ENCODE assay signal across 9 cellular contexts in the genomic region with DNA sequence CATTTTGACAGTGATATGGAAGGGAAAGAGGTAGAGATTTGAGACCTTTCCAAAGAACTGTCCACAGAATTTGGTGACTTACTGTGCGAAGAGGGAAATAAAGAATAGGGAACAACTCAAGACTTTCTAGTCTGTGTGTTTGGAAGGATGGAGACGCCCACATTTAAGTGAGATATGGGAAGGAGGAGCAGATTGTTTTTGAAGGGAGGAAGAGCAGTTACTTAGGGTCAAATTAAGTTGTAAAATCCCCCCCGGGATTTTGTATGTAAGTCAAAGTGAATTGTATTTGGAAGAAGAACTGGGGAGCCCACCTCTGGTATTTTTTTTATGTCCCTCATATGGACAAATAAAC. TPM values are rescaled to one million over a fixed set of nuclear protein-coding genes. Genes with fewer than 3 reads are reported as not detected.
DNase-seq lines count a peak whose midpoint lies in the region; ATAC-seq and TF ChIP-seq lines count a peak whose summit lies in the region.
"Had no signal": no experiment of that assay in that cellular context is flagged by ENCODE, and none has a peak within 500 bp of the region (broad histone marks: within the 10 kb centered on the region; RNA-seq: fewer than 3 reads in every experiment).

No MANE protein-coding gene starts in this region.

- H3K4me3 ChIP-seq in NB4 (ENCODE audit: low read depth, low read length), result peak overlapping the region; percentile 98
- H3K4me3 ChIP-seq in trophoblast cell (ENCODE audit: low read depth, low read length), result no peak overlapping the region

- no peak overlapping the region for H2BK12ac ChIP-seq in trophoblast cell (ENCODE audit: low read length)

- ATAC-seq in stimulated activated naive B cell treated with anti-CD40 and anti-IgM and Interleukin-4, amounts not matched to agents 10 μg/mL and 1 μg/mL and 100 μg/mL, for 72 hours (replicated peaks), result no peak
- ATAC-seq in GM21723 (IDR thresholded peaks at IDR 0.05; ENCODE audit: unreplicated experiment), result no peak
- ATAC-seq: activated T-cell treated with anti-CD3 and anti-CD28 coated beads, Interleukin-2, amount 50 U/mL, for 72 hours had no signal

- H3K36me3 ChIP-seq in trophoblast cell (ENCODE audit: control insufficient read depth in 1 of 2, insufficient read depth in 2 of 2, low read length in 2 of 2), result peaks cover 0 to 8% of the 10 kb centered on the region in 2 experiments

- H4K12ac ChIP-seq in trophoblast cell (ENCODE audit: low read depth, low read length), result no peak overlapping the region

- no peak overlapping the region for H3K14ac ChIP-seq in trophoblast cell (ENCODE audit: low read length)

- H3K27ac ChIP-seq in epithelial cell of prostate (peak overlapping the region; percentile 97), trophoblast cell (ENCODE audit: low read depth, low read length) (no peak overlapping the region)

- no peak overlapping the region for H3K18ac ChIP-seq in trophoblast cell (ENCODE audit: low read length)

- H3K36me3 Mint-ChIP-seq in stimulated activated naive B cell treated with anti-CD40 and anti-IgM and Interleukin-4, amounts not matched to agents 10 μg/mL and 1 μg/mL and 100 μg/mL, for 72 hours, result peaks cover 8 to 12% of the 10 kb centered on the region in 2 donors

- no peaks in the 10 kb centered on the region for H3K27me3 Mint-ChIP-seq in stimulated activated naive B cell treated with anti-CD40 and anti-IgM and Interleukin-4, amounts not matched to agents 10 μg/mL and 1 μg/mL and 100 μg/mL, for 72 hours

- H2BK120ac ChIP-seq in trophoblast cell (ENCODE audit: insufficient read depth, low read length, poor library complexity), result no peak overlapping the region

- H4K8ac ChIP-seq in trophoblast cell (ENCODE audit: low read depth, low read length), result no peak overlapping the region

- H3K9me3 ChIP-seq in trophoblast cell (ENCODE audit: insufficient read depth, low read depth, low read length), result no peaks in the 10 kb centered on the region

- peaks cover 10 to 13% of the 10 kb centered on the region in 2 donors for H3K4me1 Mint-ChIP-seq in stimulated activated naive B cell treated with anti-CD40 and anti-IgM and Interleukin-4, amounts not matched to agents 10 μg/mL and 1 μg/mL and 100 μg/mL, for 72 hours

- peak overlapping the region; percentile 35 for H3K4ac ChIP-seq in trophoblast cell (ENCODE audit: low read depth, low read length)

- no peak overlapping the region for H3K4me3 Mint-ChIP-seq in stimulated activated naive B cell treated with anti-CD40 and anti-IgM and Interleukin-4, amounts not matched to agents 10 μg/mL and 1 μg/mL and 100 μg/mL, for 72 hours
- H3K4me3 Mint-ChIP-seq: activated T-cell treated with anti-CD3 and anti-CD28 coated beads, Interleukin-2, amount 50 U/mL, for 72 hours had no signal

- WGBS in trophoblast cell (ENCODE audit: extremely low coverage, insufficient coverage, insufficient read length), result no CpG with 5 or more reads among the region's 3 CpGs

- H2BK5ac ChIP-seq in trophoblast cell (ENCODE audit: low read depth, low read length, poor library complexity), result no peak overlapping the region

- H3K4me2 ChIP-seq in trophoblast cell (ENCODE audit: low read length), result peak overlapping the region; percentile 66

- no peak for TF ChIP-seq POLR2A in NB4 (IDR thresholded peaks at IDR 0.05; ENCODE audit: extremely low read depth, insufficient read length)

- DNase-seq in CD1c-positive myeloid dendritic cell (ENCODE audit: extremely low spot score) (peak; percentile 69), NB4 (ENCODE audit: low read depth) (peak; percentile 34), epithelial cell of prostate (ENCODE audit: low read depth, low spot score) (no peak), trophoblast cell (peak in 1 of 2 donors; percentile 9), nucleus accumbens (lab: John Stamatoyannopoulos, UW) (no peak), OCI-M2 (lab: John Stamatoyannopoulos, UW; ENCODE audit: unreplicated experiment) (no peak)
- DNase-seq in stimulated activated naive B cell treated with anti-CD40 and anti-IgM and Interleukin-4, amounts not matched to agents 10 μg/mL and 1 μg/mL and 100 μg/mL, for 72 hours, result no peak

- H3K23ac ChIP-seq in trophoblast cell (ENCODE audit: low read length), result no peak overlapping the region

- no peak for TF ChIP-seq CTCF in NB4 (IDR thresholded peaks at IDR 0.05; ENCODE audit: low read depth, low read length)

- H3K27me3 ChIP-seq in trophoblast cell (ENCODE audit: insufficient read depth, low read length), result no peaks in the 10 kb centered on the region

- no peak overlapping the region for H3K9ac ChIP-seq in trophoblast cell (ENCODE audit: low read length)

- H3K4me1 ChIP-seq in trophoblast cell (ENCODE audit: control insufficient read depth in 1 of 2, insufficient read depth in 2 of 2, low read length in 2 of 2), result no peaks in the 10 kb centered on the region

- no peak overlapping the region for H4K91ac ChIP-seq in trophoblast cell (ENCODE audit: low read depth, low read length)

- H2AFZ ChIP-seq in trophoblast cell (ENCODE audit: insufficient read depth, low read length, poor library complexity), result no peak overlapping the region

- H3K79me1 ChIP-seq in trophoblast cell (ENCODE audit: low read length), result peaks cover 4% of the 10 kb centered on the region

- H3K9me3 Mint-ChIP-seq in stimulated activated naive B cell treated with anti-CD40 and anti-IgM and Interleukin-4, amounts not matched to agents 10 μg/mL and 1 μg/mL and 100 μg/mL, for 72 hours, result no peaks in the 10 kb centered on the region
- H3K9me3 Mint-ChIP-seq: activated T-cell treated with anti-CD3 and anti-CD28 coated beads, Interleukin-2, amount 50 U/mL, for 72 hours had no signal

- H3K79me2 ChIP-seq in trophoblast cell (ENCODE audit: control insufficient read depth, insufficient read depth, low read length, poor library complexity), result peaks cover 10% of the 10 kb centered on the region

- no peak overlapping the region for H3K27ac Mint-ChIP-seq in stimulated activated naive B cell treated with anti-CD40 and anti-IgM and Interleukin-4, amounts not matched to agents 10 μg/mL and 1 μg/mL and 100 μg/mL, for 72 hours

- no peak overlapping the region for H2AK5ac ChIP-seq in trophoblast cell (ENCODE audit: low read length)

RNA-seq across cellular contexts. Expression of a gene that starts 1.2 kb away (rescaled TPM):
- 13.9 and 14.1 TPM in 2 replicates for polyA plus RNA-seq in trophoblast cell (2013)

Comparison
In these comparisons a context has a peak if more than half of its experiments do, and no peak if none do; other contexts are left out.
1. DNase-seq: peak in CD1c-positive myeloid dendritic cell (single experiment) and NB4 (single experiment); none in epithelial cell of prostate (single experiment), nucleus accumbens (0 of 56), stimulated activated naive B cell treated with anti-CD40 and anti-IgM and Interleukin-4, amounts not matched to agents 10 μg/mL and 1 μg/mL and 100 μg/mL, for 72 hours (single experiment) and OCI-M2 (single experiment).